ENCODE assay signal across 8 cellular contexts in the genomic region with DNA sequence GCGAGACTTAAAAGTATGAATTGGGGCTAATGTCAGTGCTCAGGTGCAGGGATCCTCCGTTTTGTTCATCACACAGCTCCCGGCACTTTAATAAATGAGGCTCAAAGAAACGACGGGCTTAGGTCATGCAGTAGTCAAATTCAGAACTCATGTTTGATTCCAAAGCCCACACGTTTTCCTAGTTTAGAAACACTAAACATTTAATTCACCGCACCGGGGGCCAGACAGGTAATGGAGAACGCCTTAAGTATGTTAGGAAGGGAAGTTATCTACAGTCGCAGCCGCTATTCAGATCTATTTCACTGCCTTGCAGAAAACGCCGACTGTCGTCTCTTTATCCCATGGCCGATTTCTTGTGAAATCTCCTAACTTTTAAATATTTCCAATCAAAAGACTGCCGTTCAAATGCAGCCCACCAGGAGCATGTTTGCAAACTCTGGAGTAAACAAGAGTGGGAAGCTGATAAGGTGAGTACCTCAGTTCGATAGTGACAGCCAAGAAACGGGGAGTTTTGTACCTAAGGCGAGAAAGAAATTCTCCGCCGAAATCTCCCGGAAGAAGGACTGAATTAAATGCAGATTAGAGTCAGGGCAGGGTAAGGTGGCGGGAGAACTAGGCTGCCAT. TPM values are rescaled to one million over a fixed set of nuclear protein-coding genes. Genes with fewer than 3 reads are reported as not detected.
DNase-seq lines count a peak whose midpoint lies in the region; ATAC-seq and TF ChIP-seq lines count a peak whose summit lies in the region.

No MANE protein-coding gene starts in this region.

- in situ Hi-C loops in HAP-1 (cut with MboI; ENCODE audit: low sequenced_read_pairs), result loop anchor here (25.0 kb wide), 1 partner anchor 1427 kb away; no protein-coding TSS in a partner anchor

- no peaks in the 10 kb centered on the region for H4K20me1 ChIP-seq in hepatocyte (ENCODE audit: insufficient read depth, poor library complexity, severe bottlenecking)

- H3K9me3 ChIP-seq in HAP-1 (no peaks in the 10 kb centered on the region), hepatocyte (ENCODE audit: low read depth) (no peaks in the 10 kb centered on the region)

- POLR2A ChIA-PET in activated CD4-positive, alpha-beta memory T cell treated with anti-CD3 and anti-CD28 coated beads, Interleukin-2, amount 10 ng/mL, durations not matched to agents 7 days and 5 days (lab: Charles Lee), result interaction anchor here (0.6 to 1.5 kb wide), 6 partner anchors 8 to 455 kb away, joined by 3 to 5 read pairs (median 3); partner anchors contain the start of gene PKM

- TF ChIP-seq CTCF in hepatocyte (IDR thresholded peaks at IDR 0.05; ENCODE audit: poor library complexity), result no peak

- H3K4me3 ChIP-seq in HAP-1 (peak overlapping the region; percentile 45), hepatocyte (peak overlapping the region; percentile 41)

- CTCF ChIA-PET in activated CD4-positive, alpha-beta memory T cell treated with anti-CD3 and anti-CD28 coated beads, Interleukin-2, amount 10 ng/mL, durations not matched to agents 7 days and 5 days (lab: Charles Lee), result interaction anchor here (0.5 to 1.9 kb wide), 7 partner anchors 10 to 458 kb away, joined by 3 to 6 read pairs (median 4); no protein-coding TSS in a partner anchor

- H3K4me3 Mint-ChIP-seq in activated CD4-positive, alpha-beta memory T cell treated with anti-CD3 and anti-CD28 coated beads, Interleukin-2, amount 10 ng/mL, durations not matched to agents 7 days and 5 days, result peak overlapping the region; percentile 88

- H3K27ac Mint-ChIP-seq in activated CD4-positive, alpha-beta memory T cell treated with anti-CD3 and anti-CD28 coated beads, Interleukin-2, amount 10 ng/mL, durations not matched to agents 7 days and 5 days, result peak overlapping the region; percentile 85

- no peaks in the 10 kb centered on the region for H3K9me3 Mint-ChIP-seq in activated CD4-positive, alpha-beta memory T cell treated with anti-CD3 and anti-CD28 coated beads, Interleukin-2, amount 10 ng/mL, durations not matched to agents 7 days and 5 days

- H2AFZ ChIP-seq in hepatocyte, result peak overlapping the region; percentile 98

- WGBS in hepatocyte (ENCODE audit: low lambda C conversion rate, missing lambda C conversion rate), result 16% methylated on average over 23 of the region's 23 CpGs

- H3K36me3 Mint-ChIP-seq in activated CD4-positive, alpha-beta memory T cell treated with anti-CD3 and anti-CD28 coated beads, Interleukin-2, amount 10 ng/mL, durations not matched to agents 7 days and 5 days (ENCODE audit: low read depth), result no peaks in the 10 kb centered on the region

- no peak for ATAC-seq in HG03521 (IDR thresholded peaks at IDR 0.05; ENCODE audit: unreplicated experiment)

- peak overlapping the region; percentile 90 for H3K27ac ChIP-seq in hepatocyte

- peaks cover 24% of the 10 kb centered on the region for H3K79me2 ChIP-seq in hepatocyte

- DNase-seq in HAP-1 (ENCODE audit: low spot score in 2 of 2) (no peak), hepatocyte (ENCODE audit: low spot score) (peak; percentile 3), COLO829 (ENCODE audit: low spot score) (no peak), NCI-H2196 (lab: John Stamatoyannopoulos, UW; ENCODE audit: unreplicated experiment) (no peak)
- no peak for DNase-seq in activated CD4-positive, alpha-beta memory T cell treated with anti-CD3 and anti-CD28 coated beads, Interleukin-2, amount 10 ng/mL, durations not matched to agents 7 days and 5 days
- peak; percentile 27 for DNase-seq in stimulated activated CD8-positive, alpha-beta memory T cell treated with anti-CD3 and anti-CD28 coated beads, Interleukin-4, amount 100 ng/mL, for 48 hours
- no peak for DNase-seq in effector CD4-positive, alpha-beta T cell

- H3K4me2 ChIP-seq in hepatocyte, result peak overlapping the region; percentile 89

- no peaks in the 10 kb centered on the region for H3K9me2 ChIP-seq in hepatocyte (replicated peaks; ENCODE audit: insufficient read depth)

- H3K4me1 ChIP-seq in HAP-1, result peaks cover 7% of the 10 kb centered on the region
- peaks cover 14% of the 10 kb centered on the region for H3K4me1 ChIP-seq in hepatocyte (ENCODE audit: insufficient read depth)

- H3K36me3 ChIP-seq in HAP-1 (replicated peaks) (no peaks in the 10 kb centered on the region), hepatocyte (replicated peaks; ENCODE audit: insufficient read depth, low read depth) (no peaks in the 10 kb centered on the region)

- H3K27me3 Mint-ChIP-seq in activated CD4-positive, alpha-beta memory T cell treated with anti-CD3 and anti-CD28 coated beads, Interleukin-2, amount 10 ng/mL, durations not matched to agents 7 days and 5 days, result peaks cover 3% of the 10 kb centered on the region

- peaks cover 17% of the 10 kb centered on the region for H3K4me1 Mint-ChIP-seq in activated CD4-positive, alpha-beta memory T cell treated with anti-CD3 and anti-CD28 coated beads, Interleukin-2, amount 10 ng/mL, durations not matched to agents 7 days and 5 days

- H3K27me3 ChIP-seq in HAP-1 (ENCODE audit: low read depth), result peaks cover 3% of the 10 kb centered on the region; the same call in 1 of the 2 replicates
- peaks cover 7% of the 10 kb centered on the region for H3K27me3 ChIP-seq in hepatocyte

RNA-seq across cellular contexts. Expression of gene HIGD2B, which starts 0.6 kb away (rescaled TPM):
- under 1 TPM in 1 of 2 experiments, not detected in 1; 0.20 TPM for total RNA-seq in activated CD4-positive, alpha-beta memory T cell treated with anti-CD3 and anti-CD28 coated beads, Interleukin-2, amount 10 ng/mL, durations not matched to agents 7 days and 5 days
- not detected in 2 replicates for total RNA-seq in hepatocyte
- polyA plus RNA-seq in hepatocyte, result 0.23 TPM in 1 of 2 replicates, not detected in the other

RNA-seq across cellular contexts. Expression of gene BBS4, which starts 0.6 kb away (rescaled TPM):
- total RNA-seq in activated CD4-positive, alpha-beta memory T cell treated with anti-CD3 and anti-CD28 coated beads, Interleukin-2, amount 10 ng/mL, durations not matched to agents 7 days and 5 days, result 10 to 100 TPM; 14.5 to 16.2 TPM
- 24.6 and 28.3 TPM in 2 replicates for total RNA-seq in hepatocyte
- polyA plus RNA-seq in hepatocyte, result 18.1 and 20.6 TPM in 2 replicates

RNA-seq across cellular contexts. Expression of gene GOLGA6B, which starts 30.9 kb away (rescaled TPM):
- not detected for total RNA-seq in activated CD4-positive, alpha-beta memory T cell treated with anti-CD3 and anti-CD28 coated beads, Interleukin-2, amount 10 ng/mL, durations not matched to agents 7 days and 5 days
- total RNA-seq in hepatocyte, result 0.08 TPM in 1 of 2 replicates, not detected in the other
- polyA plus RNA-seq in hepatocyte, result not detected in 2 replicates

Comparison
In these comparisons a context has a peak if more than half of its experiments do, and no peak if none do; other contexts are left out.
1. DNase-seq: peak in hepatocyte (single experiment) and stimulated activated CD8-positive, alpha-beta memory T cell treated with anti-CD3 and anti-CD28 coated beads, Interleukin-4, amount 100 ng/mL, for 48 hours (single experiment); none in HAP-1 (0 of 2), activated CD4-positive, alpha-beta memory T cell treated with anti-CD3 and anti-CD28 coated beads, Interleukin-2, amount 10 ng/mL, durations not matched to agents 7 days and 5 days (single experiment), effector CD4-positive, alpha-beta T cell (single experiment), COLO829 (single experiment) and NCI-H2196 (single experiment).